19 cellular contexts compared by ENCODE assay signal in the genomic region with DNA sequence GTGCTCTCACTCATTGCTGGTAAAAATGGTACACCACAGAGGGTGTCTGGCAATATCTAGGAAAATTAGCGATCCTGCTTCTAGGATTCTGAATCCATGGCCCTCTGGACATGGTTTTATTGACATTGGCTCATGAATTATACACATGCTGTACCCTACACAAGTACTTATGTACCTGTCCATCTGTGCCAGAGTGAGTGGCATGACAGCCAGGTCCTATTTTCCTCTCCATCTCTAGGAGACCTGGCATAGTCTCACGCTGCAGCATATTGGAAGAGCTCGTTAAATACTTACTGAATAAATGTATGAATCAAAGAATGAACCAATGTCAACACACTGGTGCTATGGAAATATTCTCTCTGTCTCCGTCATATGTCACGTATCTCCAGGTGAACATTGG. TPM values are rescaled to one million over a fixed set of nuclear protein-coding genes. Genes with fewer than 3 reads are reported as not detected.
A peak's percentile ranks its signal among the peaks of the same experiment; 100 is the strongest.
DNase-seq lines count a peak whose midpoint lies in the region; TF ChIP-seq lines count a peak whose summit lies in the region.
"Had no signal": no experiment of that assay in that cellular context is flagged by ENCODE, and none has a peak within 500 bp of the region (broad histone marks: within the 10 kb centered on the region; RNA-seq: fewer than 3 reads in every experiment).

No MANE protein-coding gene starts in this region.

- no peaks in the 10 kb centered on the region for H3K9me3 Mint-ChIP-seq in MCF 10A (ENCODE audit: unreplicated experiment)
- H3K9me3 Mint-ChIP-seq: HFFc6 had no signal

- H3K4me1 ChIP-seq in mammary epithelial cell (ENCODE audit: insufficient read depth, low read length) (peaks cover 29% of the 10 kb centered on the region), hepatocyte (ENCODE audit: insufficient read depth) (no peaks in the 10 kb centered on the region)
- H3K4me1 ChIP-seq: SJCRH30 had no signal

- H2AFZ ChIP-seq in mammary epithelial cell (ENCODE audit: low read depth, low read length) (peak overlapping the region; percentile 29), hepatocyte (no peak overlapping the region)

- no peak overlapping the region for H3K4me3 ChIP-seq in mammary epithelial cell (replicated peaks in 1 of 3; ENCODE audit: insufficient read depth in 1 of 3, low read depth in 2 of 3, low read length in 3 of 3)
- no peak overlapping the region for H3K4me3 ChIP-seq in hepatocyte
- H3K4me3 ChIP-seq: MG63, SJCRH30 had no signal

- no peaks in the 10 kb centered on the region for H3K79me2 ChIP-seq in mammary epithelial cell (ENCODE audit: insufficient read depth, low read length)
- H3K79me2 ChIP-seq in hepatocyte: no peaks in the 10 kb centered on the region

- H3K27ac Mint-ChIP-seq in MCF 10A (ENCODE audit: low read depth, unreplicated experiment): no peak overlapping the region
- H3K27ac Mint-ChIP-seq: HFFc6 had no signal

- no TSS peak for BruUV-seq in mammary epithelial cell (replicated peaks; lab: Mats Ljungman, UMichigan)
- no TSS peak for BruUV-seq in MCF 10A (replicated peaks; lab: Mats Ljungman, UMichigan)

- dilution Hi-C loops in mammary epithelial cell (cut with HindIII; ENCODE audit: low sequenced_read_pairs): no loop called here

- POLR2A ChIA-PET in MCF 10A (lab: Yijun Ruan, JAX): interaction anchor here (0.7 to 1.0 kb wide), 2 partner anchors 11 to 53 kb away, joined by 3 to 7 read pairs; a partner anchor contains a TSS

- DNase-seq in mammary epithelial cell (no peak), MCF 10A (ENCODE audit: unreplicated experiment) (no peak), NCI-H524 (lab: John Stamatoyannopoulos, UW) (peak; percentile 6 to 67), epithelial cell of prostate (ENCODE audit: low read depth, low spot score) (no peak), activated gamma-delta T cell (lab: John Stamatoyannopoulos, UW) (no peak), hepatocyte (ENCODE audit: low spot score) (no peak)
- DNase-seq in stimulated activated CD4-positive, alpha-beta T cell treated with anti-CD3 and anti-CD28 coated beads, Interleukin-4, amount 100 ng/mL, for 24 hours: no peak
- DNase-seq: DMS53, HFFc6, MG63, NCI-H1105, NCI-H187, NCI-H526, OCI-M1, RPMI8226, SJCRH30 had no signal

- H3K4me1 Mint-ChIP-seq in MCF 10A (ENCODE audit: insufficient read depth, unreplicated experiment): peaks cover 24% of the 10 kb centered on the region

- CTCF ChIA-PET in mammary epithelial cell (lab: Charles Lee; ENCODE audit: low non-redundant PET): no interaction called here
- CTCF ChIA-PET in MCF 10A (lab: Yijun Ruan, JAX): no interaction called here

- H3K27me3 ChIP-seq in mammary epithelial cell (ENCODE audit: insufficient read depth, low read length) (no peaks in the 10 kb centered on the region), hepatocyte (no peaks in the 10 kb centered on the region)
- H3K27me3 ChIP-seq: MG63, SJCRH30 had no signal

- H3K4me2 ChIP-seq in mammary epithelial cell (ENCODE audit: insufficient read depth, low read depth, low read length): no peak overlapping the region
- no peak overlapping the region for H3K4me2 ChIP-seq in hepatocyte
- H3K4me2 ChIP-seq: KMS-11 had no signal

- no peaks in the 10 kb centered on the region for H3K9me2 ChIP-seq in hepatocyte (replicated peaks; ENCODE audit: insufficient read depth)

- H4K20me1 ChIP-seq in mammary epithelial cell (ENCODE audit: insufficient read depth, low read length): no peaks in the 10 kb centered on the region
- no peaks in the 10 kb centered on the region for H4K20me1 ChIP-seq in hepatocyte (ENCODE audit: insufficient read depth, poor library complexity, severe bottlenecking)

- H3K4me3 Mint-ChIP-seq in MCF 10A (ENCODE audit: unreplicated experiment): no peak overlapping the region
- H3K4me3 Mint-ChIP-seq: HFFc6 had no signal

- no peak for TF ChIP-seq CTCF in mammary epithelial cell (conservative IDR thresholded peaks at IDR 0.05 in 1 of 2, IDR thresholded peaks at IDR 0.05 in 1 of 2; ENCODE audit: extremely low read depth in 1 of 2, insufficient read depth in 1 of 2, low read depth in 1 of 2, low read length in 2 of 2)
- no peak for TF ChIP-seq CTCF in MCF 10A (IDR thresholded peaks at IDR 0.05; ENCODE audit: unreplicated experiment)
- no peak for TF ChIP-seq CTCF in hepatocyte (IDR thresholded peaks at IDR 0.05; ENCODE audit: poor library complexity)

- 77% methylated on average over 5 of the region's 5 CpGs for WGBS in mammary epithelial cell (ENCODE audit: low coverage, missing lambda C conversion rate)
- WGBS in hepatocyte (ENCODE audit: low lambda C conversion rate, missing lambda C conversion rate): 94% methylated on average over 5 of the region's 5 CpGs

- intact Hi-C loops in mammary epithelial cell (cut with micrococcal nuclease): no loop called here
- intact Hi-C loops in MCF 10A (cut with micrococcal nuclease): no loop called here

- H3K36me3 ChIP-seq in mammary epithelial cell (ENCODE audit: insufficient read depth, low read length) (no peaks in the 10 kb centered on the region), hepatocyte (replicated peaks; ENCODE audit: insufficient read depth, low read depth) (no peaks in the 10 kb centered on the region)
- H3K36me3 ChIP-seq: MG63, SJCRH30 had no signal

- no peaks in the 10 kb centered on the region for H3K36me3 Mint-ChIP-seq in MCF 10A (ENCODE audit: insufficient read depth, unreplicated experiment)

- no peak overlapping the region for H3K27ac ChIP-seq in mammary epithelial cell (ENCODE audit: insufficient read depth, low read depth, low read length)
- peak overlapping the region; percentile 29 for H3K27ac ChIP-seq in epithelial cell of prostate
- no peak overlapping the region for H3K27ac ChIP-seq in hepatocyte
- H3K27ac ChIP-seq: C4-2B, KMS-11, SJCRH30 had no signal

- H3K9ac ChIP-seq in mammary epithelial cell (ENCODE audit: insufficient read depth, low read length): no peak overlapping the region
- H3K9ac ChIP-seq: KMS-11 had no signal

- in situ Hi-C loops in mammary epithelial cell (cut with MboI; ENCODE audit: low sequenced_read_pairs in 2 of 2): loop anchor here in 1 of 2 donors (10.0 kb wide), 1 partner anchor 57 kb away; a partner anchor contains a TSS

- H3K27me3 Mint-ChIP-seq in MCF 10A (ENCODE audit: insufficient read depth, unreplicated experiment): no peaks in the 10 kb centered on the region

- H3K9me3 ChIP-seq in mammary epithelial cell (replicated peaks; ENCODE audit: insufficient read depth, low read length) (no peaks in the 10 kb centered on the region), hepatocyte (ENCODE audit: low read depth) (no peaks in the 10 kb centered on the region)
- H3K9me3 ChIP-seq: MG63, SJCRH30 had no signal

RNA-seq across cellular contexts. Expression of a gene that starts 11.0 kb away (rescaled TPM):
- 1 to 10 TPM in 1 of 2 donors, under 1 TPM in 1; 0.67 to 1.9 TPM for total RNA-seq in mammary epithelial cell
- 0.40 TPM for polyA plus RNA-seq in mammary epithelial cell
- polyA minus RNA-seq in mammary epithelial cell: not detected
- total RNA-seq in MCF 10A (2022): not detected in 2 replicates
- total RNA-seq in hepatocyte: 0.10 and 0.24 TPM in 2 replicates
- not detected in 2 replicates for polyA plus RNA-seq in hepatocyte
- total RNA-seq: HepG2, SJCRH30 had no signal
- polyA plus RNA-seq: HepG2 had no signal

RNA-seq across cellular contexts. Expression of a gene that starts 54.1 kb away (rescaled TPM):
- total RNA-seq in mammary epithelial cell: 1 to 10 TPM; 2.7 to 5.7 TPM
- 3.0 TPM for polyA plus RNA-seq in mammary epithelial cell
- 36.6 TPM for polyA minus RNA-seq in mammary epithelial cell
- total RNA-seq in MCF 10A (2022): 2.9 and 3.5 TPM in 2 replicates
- 1.2 and 1.3 TPM in 2 replicates for total RNA-seq in hepatocyte
- polyA plus RNA-seq in hepatocyte: 2.0 and 2.3 TPM in 2 replicates
- total RNA-seq: HepG2 had no signal

Comparison
In these comparisons a context has a peak if more than half of its experiments do, and no peak if none do; other contexts are left out.
1. DNase-seq: peak in NCI-H524 (2 of 2); none in mammary epithelial cell (single experiment), MCF 10A (single experiment), epithelial cell of prostate (single experiment), stimulated activated CD4-positive, alpha-beta T cell treated with anti-CD3 and anti-CD28 coated beads, Interleukin-4, amount 100 ng/mL, for 24 hours (single experiment), activated gamma-delta T cell (single experiment) and hepatocyte (single experiment).